In the genomic region with DNA sequence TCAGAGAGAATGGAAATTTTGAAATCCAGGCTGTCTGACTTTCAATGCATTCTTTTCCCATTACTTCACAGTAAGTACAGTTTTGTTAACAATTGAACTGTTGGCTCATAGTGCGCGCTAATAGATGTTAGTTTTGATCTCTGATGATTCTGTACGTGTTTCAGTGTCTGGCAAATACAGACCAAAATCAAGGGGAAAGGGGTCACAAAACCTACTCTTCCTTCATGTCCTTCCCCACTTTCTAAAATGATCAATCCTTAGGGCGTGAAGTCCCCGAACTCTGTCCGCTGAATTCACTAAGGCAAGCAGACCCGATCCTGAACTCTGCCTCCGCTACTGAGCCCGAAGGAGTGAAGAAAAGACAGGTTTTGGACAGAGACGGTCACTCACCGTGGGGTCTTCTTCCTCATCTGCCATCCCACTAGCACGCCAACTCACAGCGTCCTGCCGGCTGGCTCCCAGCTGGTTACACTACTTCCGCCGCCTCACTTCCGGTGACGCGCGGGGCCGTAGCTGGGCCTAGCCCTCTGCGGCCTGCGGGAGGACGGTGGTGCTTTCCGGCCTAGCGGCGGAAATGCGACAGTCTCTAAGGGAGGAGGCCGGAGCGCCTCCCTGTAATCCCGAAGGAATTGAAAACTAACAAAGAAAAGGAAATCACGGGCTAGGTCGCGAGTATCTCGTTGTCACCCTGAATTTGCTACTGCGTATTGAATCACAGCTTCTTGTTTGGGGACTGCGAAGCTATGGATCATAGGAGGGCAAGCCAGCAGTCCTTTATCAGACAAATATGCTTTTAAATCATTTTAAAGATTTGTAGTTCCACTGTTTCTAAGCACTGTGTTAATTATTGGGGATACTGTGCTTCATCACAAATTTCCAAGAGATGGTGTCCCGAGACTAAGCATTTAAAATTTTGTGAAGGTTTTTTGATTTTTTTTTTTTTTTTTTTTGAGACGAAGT, we compare ENCODE assay signal across 8 cellular contexts. TPM values are rescaled to one million over a fixed set of nuclear protein-coding genes. Genes with fewer than 3 reads are reported as not detected.
DNase-seq lines count a peak whose midpoint lies in the region; ATAC-seq and TF ChIP-seq lines count a peak whose summit lies in the region.

Gene TAF13, minus strand, starts transcription at position 473 of the 960 bp plus-strand sequence. Its CDS starts 56 bp downstream, at position 417.

- ATAC-seq in HG02588 (IDR thresholded peaks at IDR 0.05; ENCODE audit: unreplicated experiment) (peak; percentile 100), thoracic aorta (ENCODE audit: insufficient number of reproducible peaks, low FRiP score, low read depth) (peak; percentile 91)

- peak within 1 kb of the TSS; percentile 95 for H3K27ac ChIP-seq in osteoblast (ENCODE audit: low read depth, low read length)
- peak within 1 kb of the TSS; percentile 88 to 94 for H3K27ac ChIP-seq in thoracic aorta

- no peaks in the 10 kb centered on the region for H3K9me3 Mint-ChIP-seq in activated naive CD8-positive, alpha-beta T cell (ENCODE audit: low read depth)

- no peaks in the 10 kb centered on the region for H3K27me3 Mint-ChIP-seq in activated naive CD8-positive, alpha-beta T cell

- H3K4me1 ChIP-seq in osteoblast (ENCODE audit: insufficient read depth, low read length) = peaks cover 8% of the 10 kb centered on the region
- H3K4me1 ChIP-seq in thoracic aorta (ENCODE audit: control insufficient read depth in 1 of 2, low read depth in 2 of 2) = peaks cover 6 to 21% of the 10 kb centered on the region in 2 donors

- peaks cover 40% of the 10 kb centered on the region for H3K79me2 ChIP-seq in osteoblast (ENCODE audit: insufficient read depth, low read length)

- H3K9me3 ChIP-seq in osteoblast (ENCODE audit: low read depth, low read length) = no peaks in the 10 kb centered on the region
- no peaks in the 10 kb centered on the region for H3K9me3 ChIP-seq in thoracic aorta

- H2AFZ ChIP-seq in osteoblast (ENCODE audit: low read length) = peak within 1 kb of the TSS; percentile 85

- H3K4me1 Mint-ChIP-seq in activated naive CD8-positive, alpha-beta T cell (ENCODE audit: low read depth) = peaks cover 18% of the 10 kb centered on the region

- peak within 1 kb of the TSS; percentile 82 for H3K4me3 ChIP-seq in osteoblast (ENCODE audit: insufficient read depth, low read length)
- H3K4me3 ChIP-seq in thoracic aorta = peak within 1 kb of the TSS; percentile 76

- TF ChIP-seq CTCF in GM10266 (IDR thresholded peaks at IDR 0.05; ENCODE audit: control insufficient read depth, insufficient read depth, low read depth, missing control alignments) = no peak
- TF ChIP-seq CTCF in osteoblast (IDR thresholded peaks at IDR 0.05; ENCODE audit: extremely low read depth, low read depth, low read length) = no peak
- TF ChIP-seq CTCF in thoracic aorta (IDR thresholded peaks at IDR 0.05) = peak; percentile 46

- no peaks in the 10 kb centered on the region for H3K36me3 Mint-ChIP-seq in activated naive CD8-positive, alpha-beta T cell

- peak within 1 kb of the TSS; percentile 99 for H3K4me3 Mint-ChIP-seq in activated naive CD8-positive, alpha-beta T cell

- DNase-seq in GM10266 (ENCODE audit: extremely low spot score) (peak; percentile 96), NCI-H1092 (lab: John Stamatoyannopoulos, UW) (peak; percentile 94), SKM-1 treated with dmso at 0.1 percent for 144 hours (lab: John Stamatoyannopoulos, UW; ENCODE audit: unreplicated experiment) (peak; percentile 91), glomerular visceral epithelial cell (ENCODE audit: extremely low spot score) (peak; percentile 93), osteoblast (ENCODE audit: insufficient read length, low spot score, missing footprints) (peak; percentile 97), thoracic aorta (ENCODE audit: low spot score) (peak; percentile 76)

- peaks cover 7% of the 10 kb centered on the region for H4K20me1 ChIP-seq in osteoblast (ENCODE audit: insufficient read depth, low read length)

- H3K27ac Mint-ChIP-seq in activated naive CD8-positive, alpha-beta T cell = peak within 1 kb of the TSS; percentile 87

- H3K4me2 ChIP-seq in osteoblast (ENCODE audit: insufficient read depth, low read length) = peak within 1 kb of the TSS; percentile 84

- H3K27me3 ChIP-seq in osteoblast (ENCODE audit: insufficient read depth, low read length) (no peaks in the 10 kb centered on the region), thoracic aorta (replicated peaks; ENCODE audit: insufficient read depth) (no peaks in the 10 kb centered on the region)

- H3K36me3 ChIP-seq in osteoblast (ENCODE audit: insufficient read depth, low read length) (peaks cover 11% of the 10 kb centered on the region), thoracic aorta (peaks cover 11% of the 10 kb centered on the region)

RNA-seq across cellular contexts. Expression of gene TAF13, which starts in this region (rescaled TPM):
- total RNA-seq in osteoblast (61.0 and 84.7 TPM in 2 replicates), thoracic aorta (10 to 100 TPM; 46.7 to 66.2 TPM)

Comparison
In these comparisons a context has a peak if more than half of its experiments do, and no peak if none do; other contexts are left out.
1. Peak in every context shown above with its lines: DNase-seq, ATAC-seq, H3K4me3 ChIP-seq and H3K27ac ChIP-seq.